Comparison of ENCODE assay signal across 22 cellular contexts in the genomic region with DNA sequence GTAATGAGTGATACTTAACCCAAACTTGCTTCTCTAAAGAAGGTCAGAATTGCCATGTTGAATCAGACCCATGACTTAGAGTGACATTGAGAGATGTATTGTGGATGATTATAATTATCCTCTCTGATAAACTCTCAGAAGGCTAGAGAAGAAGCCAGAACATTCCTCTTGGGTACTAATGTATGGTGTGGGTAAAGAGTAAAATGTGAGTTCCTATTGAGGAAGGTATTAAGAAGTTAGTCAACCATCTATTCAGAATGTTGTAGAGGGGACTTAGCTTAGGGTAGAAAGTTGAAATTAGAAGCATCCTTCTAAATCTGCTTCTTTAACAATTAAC. TPM values are rescaled to one million over a fixed set of nuclear protein-coding genes. Genes with fewer than 3 reads are reported as not detected.
"Had no signal": no experiment of that assay in that cellular context is flagged by ENCODE, and none has a peak within 500 bp of the region (broad histone marks: within the 10 kb centered on the region; RNA-seq: fewer than 3 reads in every experiment).

No MANE protein-coding gene starts in this region.

- ATAC-seq: naive thymus-derived CD4-positive, alpha-beta T cell had no signal

- H3K27me3 ChIP-seq: heart right ventricle, upper lobe of left lung had no signal

- H3K4me3 ChIP-seq: heart right ventricle, upper lobe of left lung had no signal

- DNase-seq: activated CD4-positive, alpha-beta T cell treated with anti-CD3 and anti-CD28 coated beads for 1 hour; activated CD8-positive, alpha-beta memory T cell treated with anti-CD3 and anti-CD28 coated beads for 24 hours; activated CD8-positive, alpha-beta memory T cell treated with anti-CD3 and anti-CD28 coated beads, Interleukin-2, amount 50 U/mL, for 48 hours; activated gamma-delta T cell; activated T-cell treated with anti-CD3 and anti-CD28 coated beads, Interleukin-2, amount 50 U/mL, for 48 hours; effector CD4-positive, alpha-beta T cell; immature natural killer cell; left ventricle myocardium superior; naive thymus-derived CD4-positive, alpha-beta T cell; stimulated activated CD4-positive, alpha-beta T cell treated with anti-CD3 and anti-CD28 coated beads, Interleukin-12 subunit alpha, Interleukin-12 subunit beta, amount 100 ng/mL, for 4 hours; stimulated activated CD4-positive, alpha-beta T cell treated with anti-CD3 and anti-CD28 coated beads, Interleukin-1b, Interleukin-23, amount 100 ng/mL, for 48 hours; T1000; upper lobe of left lung had no signal

- H3K9me3 Mint-ChIP-seq: activated naive CD4-positive, alpha-beta T cell treated with anti-CD3 and anti-CD28 coated beads, Interleukin-2, amount 50 U/mL, for 24 hours; immature natural killer cell; naive thymus-derived CD4-positive, alpha-beta T cell; stimulated activated naive CD8-positive, alpha-beta T cell treated with anti-CD3 and anti-CD28 coated beads, Interleukin-15, Interleukin-2, amounts not matched to agents 100 ng/mL and 50 ng/mL, for 24 hours had no signal

- H3K4me3 Mint-ChIP-seq: activated naive CD4-positive, alpha-beta T cell treated with anti-CD3 and anti-CD28 coated beads, Interleukin-2, amount 50 U/mL, for 24 hours; immature natural killer cell; naive thymus-derived CD4-positive, alpha-beta T cell; stimulated activated naive CD8-positive, alpha-beta T cell treated with anti-CD3 and anti-CD28 coated beads, Interleukin-15, Interleukin-2, amounts not matched to agents 100 ng/mL and 50 ng/mL, for 24 hours had no signal

- H3K9me3 ChIP-seq: heart right ventricle, upper lobe of left lung had no signal

- H3K27ac ChIP-seq: upper lobe of left lung had no signal

- H3K4me1 ChIP-seq: upper lobe of left lung had no signal

- H3K36me3 ChIP-seq: upper lobe of left lung had no signal

- H3K36me3 Mint-ChIP-seq: activated naive CD4-positive, alpha-beta T cell treated with anti-CD3 and anti-CD28 coated beads, Interleukin-2, amount 50 U/mL, for 24 hours had no signal

- H3K27ac Mint-ChIP-seq: activated naive CD4-positive, alpha-beta T cell treated with anti-CD3 and anti-CD28 coated beads, Interleukin-2, amount 50 U/mL, for 24 hours; naive thymus-derived CD4-positive, alpha-beta T cell; stimulated activated naive CD8-positive, alpha-beta T cell treated with anti-CD3 and anti-CD28 coated beads, Interleukin-15, Interleukin-2, amounts not matched to agents 100 ng/mL and 50 ng/mL, for 24 hours had no signal

- H3K27me3 Mint-ChIP-seq: activated naive CD4-positive, alpha-beta T cell treated with anti-CD3 and anti-CD28 coated beads, Interleukin-2, amount 50 U/mL, for 24 hours; naive thymus-derived CD4-positive, alpha-beta T cell; stimulated activated naive CD8-positive, alpha-beta T cell treated with anti-CD3 and anti-CD28 coated beads, Interleukin-15, Interleukin-2, amounts not matched to agents 100 ng/mL and 50 ng/mL, for 24 hours had no signal

RNA-seq across cellular contexts. Expression of a gene that starts 27.5 kb away (rescaled TPM):
- total RNA-seq: cerebellum; frontal cortex; heart right ventricle; left ventricle myocardium superior; mucosa of gallbladder; naive thymus-derived CD4-positive, alpha-beta T cell; renal cortical epithelial cell; T-helper 1 cell treated with Interleukin-12 subunit alpha and Interleukin-12 subunit beta and Interleukin-4 antibody, amounts not matched to agents 30 ng/mL and 1 ng/mL, for 36 hours; upper lobe of left lung had no signal
- polyA plus RNA-seq: esophagus; heart right ventricle; immature natural killer cell; naive thymus-derived CD4-positive, alpha-beta T cell had no signal
